ENCODE assay signal across 21 cellular contexts in the genomic region with DNA sequence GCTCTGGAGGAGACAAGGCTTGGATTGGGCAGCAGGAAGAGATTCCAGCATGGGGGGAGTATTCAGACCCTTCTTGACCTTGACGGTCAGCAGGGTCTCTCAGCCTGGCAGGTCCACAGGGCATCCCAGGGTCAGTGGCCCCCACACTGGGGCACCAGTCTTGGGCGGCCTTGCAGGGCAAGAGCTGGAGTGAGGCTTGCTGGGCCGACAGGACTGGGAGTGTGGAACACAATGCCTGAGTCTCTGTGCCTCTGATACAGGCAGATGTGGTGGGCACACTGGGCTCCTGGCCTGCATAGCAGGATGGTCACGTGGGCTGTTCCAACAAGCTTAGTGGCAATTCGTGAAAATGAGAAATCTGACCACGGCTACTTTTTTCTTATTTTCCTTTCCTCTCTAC.
"Had no signal": no experiment of that assay in that cellular context is flagged by ENCODE, and none has a peak within 500 bp of the region (broad histone marks: within the 10 kb centered on the region; RNA-seq: fewer than 3 reads in every experiment).

No MANE protein-coding gene starts in this region.

- H3K27ac ChIP-seq: brain microvascular endothelial cell, left lung, thoracic aorta had no signal

- ATAC-seq: left lung; natural killer cell treated with Interleukin-12 subunit alpha and Interleukin-12 subunit beta and Interleukin-15 and Interleukin-18, amount 100 ng/mL, for 72 hours; right cardiac atrium; WTC11 had no signal

- H3K4me1 Mint-ChIP-seq: central memory CD8-positive, alpha-beta T cell; WTC11 had no signal

- H3K36me3 ChIP-seq: brain microvascular endothelial cell, left lung, thoracic aorta had no signal

- H3K27me3 Mint-ChIP-seq: central memory CD8-positive, alpha-beta T cell; stimulated activated naive CD8-positive, alpha-beta T cell treated with anti-CD3 and anti-CD28 coated beads, Interleukin-15, Interleukin-2, amounts not matched to agents 100 ng/mL and 50 ng/mL, for 24 hours had no signal

- H3K27ac Mint-ChIP-seq: activated CD8-positive, alpha-beta memory T cell treated with anti-CD3 and anti-CD28 coated beads, Interleukin-2, amount 10 ng/mL, durations not matched to agents 7 days and 5 days; natural killer cell treated with Interleukin-12 subunit alpha and Interleukin-12 subunit beta and Interleukin-15 and Interleukin-18, amount 100 ng/mL, for 72 hours; stimulated activated naive CD8-positive, alpha-beta T cell treated with anti-CD3 and anti-CD28 coated beads, Interleukin-15, Interleukin-2, amounts not matched to agents 100 ng/mL and 50 ng/mL, for 24 hours; WTC11 had no signal

- DNase-seq: activated CD4-positive, alpha-beta T cell treated with anti-CD3 and anti-CD28 coated beads, Interleukin-2, amount 50 U/mL, for 4 hours; activated gamma-delta T cell; activated T-cell treated with anti-CD3 and anti-CD28 coated beads, Interleukin-2, amount 50 U/mL, for 1 hour; anterior cingulate cortex; brain microvascular endothelial cell; effector memory CD4-positive, alpha-beta T cell; foreskin fibroblast; hippocampal formation; left lung; nucleus accumbens; right cardiac atrium; SHP77; SK-N-SH had no signal

- H3K9me3 Mint-ChIP-seq: central memory CD8-positive, alpha-beta T cell; natural killer cell treated with Interleukin-12 subunit alpha and Interleukin-12 subunit beta and Interleukin-15 and Interleukin-18, amount 100 ng/mL, for 72 hours; stimulated activated naive CD8-positive, alpha-beta T cell treated with anti-CD3 and anti-CD28 coated beads, Interleukin-15, Interleukin-2, amounts not matched to agents 100 ng/mL and 50 ng/mL, for 24 hours had no signal

- H3K9ac ChIP-seq: SK-N-SH had no signal

- H3K4me1 ChIP-seq: left lung had no signal

- H3K9me3 ChIP-seq: left lung, SK-N-SH, thoracic aorta had no signal

- H3K4me3 ChIP-seq: left lung, smooth muscle cell, thoracic aorta had no signal

- H3K27me3 ChIP-seq: brain microvascular endothelial cell had no signal

- FAIRE-seq: keratinocyte had no signal

- H3K36me3 Mint-ChIP-seq: activated CD8-positive, alpha-beta memory T cell treated with anti-CD3 and anti-CD28 coated beads, Interleukin-2, amount 10 ng/mL, durations not matched to agents 7 days and 5 days; natural killer cell treated with Interleukin-12 subunit alpha and Interleukin-12 subunit beta and Interleukin-15 and Interleukin-18, amount 100 ng/mL, for 72 hours had no signal

- H3K4me3 Mint-ChIP-seq: activated CD8-positive, alpha-beta memory T cell treated with anti-CD3 and anti-CD28 coated beads, Interleukin-2, amount 10 ng/mL, durations not matched to agents 7 days and 5 days; central memory CD8-positive, alpha-beta T cell; natural killer cell treated with Interleukin-12 subunit alpha and Interleukin-12 subunit beta and Interleukin-15 and Interleukin-18, amount 100 ng/mL, for 72 hours; stimulated activated naive CD8-positive, alpha-beta T cell treated with anti-CD3 and anti-CD28 coated beads, Interleukin-15, Interleukin-2, amounts not matched to agents 100 ng/mL and 50 ng/mL, for 24 hours; WTC11 had no signal

- H3K4me2 ChIP-seq: SK-N-SH, smooth muscle cell had no signal
